In the genomic region with DNA sequence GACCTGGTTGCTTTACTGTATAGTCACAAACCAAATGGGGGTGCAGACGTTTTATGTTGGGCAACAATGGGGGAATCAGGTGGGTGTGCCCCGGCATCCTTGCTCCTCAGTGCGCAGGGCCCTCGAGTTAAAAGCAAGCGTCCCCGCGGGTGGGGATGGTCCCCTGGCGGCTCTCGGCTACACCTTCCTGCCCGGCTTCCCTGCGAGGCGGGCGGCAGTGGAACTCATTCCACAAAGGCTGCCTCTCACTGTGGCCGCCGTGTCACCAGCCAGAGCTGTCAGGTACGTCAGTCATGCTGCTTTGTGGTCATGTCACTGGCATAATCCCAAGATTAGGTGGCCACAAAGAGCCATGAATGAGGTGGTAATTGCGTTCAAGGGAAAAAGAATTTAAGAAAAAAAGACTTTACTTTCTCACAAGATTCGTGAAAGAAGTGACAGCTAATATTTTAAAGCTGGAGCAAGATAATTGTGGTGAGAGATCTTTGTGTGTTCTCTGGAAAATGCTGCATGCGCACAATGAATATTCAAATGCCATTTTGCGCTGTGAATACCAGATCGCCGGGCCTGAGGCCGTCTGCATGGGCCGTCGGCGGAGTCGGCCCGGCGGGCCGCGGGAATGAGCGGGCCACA, we compare ENCODE assay signal across 1 cellular context.
TF ChIP-seq lines count a peak whose summit lies in the region.

No MANE protein-coding gene starts in this region.

TF ChIP-seq in SK-N-SH treated with all-trans-retinoic acid at 6 μM for 48 hours, 23 proteins besides CTCF, POLR2A, EP300 and RAD21 (continued from another document):
- no peak for TF ChIP-seq CREB5 (CRISPR knock-in tag; IDR thresholded peaks at IDR 0.05; ENCODE audit: low read depth)
TF ChIP-seq in SK-N-SH treated with all-trans-retinoic acid at 6 μM for 48 hours: peak in this region for 0.
